Comparison of ENCODE assay signal across 20 cellular contexts in genomic region chr3:152349397-152349796, GRCh38.
DNase-seq lines count a peak whose midpoint lies in the region; ATAC-seq, FAIRE-seq and TF ChIP-seq lines count a peak whose summit lies in the region.
"Had no signal": no experiment of that assay in that cellular context is flagged by ENCODE, and none has a peak within 500 bp of the region (broad histone marks: within the 10 kb centered on the region; RNA-seq: fewer than 3 reads in every experiment).

No MANE protein-coding gene starts in this region.

- no peak overlapping the region for H3K4me2 ChIP-seq in GM12878 (ENCODE audit: control insufficient read depth, insufficient read depth)
- H3K4me2 ChIP-seq: smooth muscle cell had no signal

- H2AFZ ChIP-seq in GM12878 (ENCODE audit: control insufficient read depth, low read depth, low read length), result no peak overlapping the region

- H3K27ac ChIP-seq in left ventricle myocardium inferior (replicated peaks) (peak overlapping the region; percentile 41), GM12878 (ENCODE audit: control insufficient read depth, insufficient read depth) (no peak overlapping the region), kidney (ENCODE audit: low read depth in 2 of 2, low read length in 2 of 2) (no peak overlapping the region), substantia nigra (ENCODE audit: low read depth, low read length, poor library complexity, severe bottlenecking) (no peak overlapping the region)
- H3K27ac ChIP-seq: pancreas had no signal

- H3K4me1 ChIP-seq in left ventricle myocardium inferior, result peaks cover 85% of the 10 kb centered on the region
- H3K4me1 ChIP-seq in GM12878 (ENCODE audit: control insufficient read depth, insufficient read depth, low read length), result peaks cover 9% of the 10 kb centered on the region
- peaks cover 0 to 11% of the 10 kb centered on the region in 2 donors for H3K4me1 ChIP-seq in kidney (ENCODE audit: control insufficient read depth in 1 of 2, insufficient read depth in 1 of 2, low read depth in 1 of 2, low read length in 2 of 2)

- no peak for TF ChIP-seq POLR2A in GM12878 (IDR thresholded peaks at IDR 0.05; ENCODE audit: low read depth, low read length)

- H3K27me3 Mint-ChIP-seq in Calu3 (ENCODE audit: unreplicated experiment), result no peaks in the 10 kb centered on the region
- H3K27me3 Mint-ChIP-seq: activated CD4-positive, alpha-beta T cell treated with anti-CD3 and anti-CD28 coated beads for 36 hours; CD8-positive, alpha-beta memory T cell; dendritic cell treated with granulocyte-macrophage colony-stimulating factor and Interleukin-4, amounts not matched to agents 40 ng/mL and 50 ng/mL, for 4 days; type B pancreatic cell had no signal

- DNase-seq in left ventricle myocardium inferior (no peak), left ventricle myocardium superior (no peak), GM12878 (ENCODE audit: low read depth, low spot score) (no peak), kidney (no peak), substantia nigra (lab: John Stamatoyannopoulos, UW) (no peak), NCI-H1417 treated with DMSO at 0.1 percent for 48 hours (lab: John Stamatoyannopoulos, UW) (no peak), Calu3 (no peak)
- DNase-seq in activated CD8-positive, alpha-beta memory T cell treated with anti-CD3 and anti-CD28 coated beads, Interleukin-2, amount 50 U/mL, for 48 hours, result no peak
- DNase-seq: activated CD4-positive, alpha-beta T cell treated with anti-CD3 and anti-CD28 coated beads for 36 hours; activated CD8-positive, alpha-beta memory T cell treated with anti-CD3 and anti-CD28 coated beads, Interleukin-2, amount 50 U/mL, for 4 hours; activated naive CD4-positive, alpha-beta T cell treated with anti-CD3 and anti-CD28 coated beads for 36 hours; CD8-positive, alpha-beta memory T cell; KG1; NCI-H1105 treated with DMSO at 0.1 percent for 48 hours; pancreas had no signal

- 69% methylated on average over 1 of the region's 1 CpG for WGBS in GM12878 (ENCODE audit: insufficient coverage, insufficient replicate concordance, low lambda C conversion rate, missing lambda C conversion rate)

- TF ChIP-seq CTCF in left ventricle myocardium inferior (IDR thresholded peaks at IDR 0.05; ENCODE audit: borderline replicate concordance), result no peak
- no peak for TF ChIP-seq CTCF in GM12878 (IDR thresholded peaks at IDR 0.05 in 2 of 3, conservative IDR thresholded peaks at IDR 0.05 in 1 of 3; ENCODE audit: control insufficient read depth in 2 of 3, extremely low read depth in 1 of 3, insufficient read depth in 1 of 3, low read depth in 3 of 3, low read length in 3 of 3)
- TF ChIP-seq CTCF in kidney (IDR thresholded peaks at IDR 0.05; ENCODE audit: borderline replicate concordance, extremely low read depth, insufficient read depth), result no peak
- TF ChIP-seq CTCF in Calu3 (IDR thresholded peaks at IDR 0.05; ENCODE audit: unreplicated experiment), result no peak

- H4K20me1 ChIP-seq in GM12878 (ENCODE audit: control insufficient read depth, insufficient read depth), result no peaks in the 10 kb centered on the region

- H3K4me3 ChIP-seq in left ventricle myocardium inferior (no peak overlapping the region), GM12878 (no peak overlapping the region), kidney (ENCODE audit: low read length in 2 of 2) (no peak overlapping the region)
- H3K4me3 ChIP-seq: pancreas, smooth muscle cell had no signal

- no peaks in the 10 kb centered on the region for H3K36me3 ChIP-seq in left ventricle myocardium inferior
- H3K36me3 ChIP-seq in GM12878 (ENCODE audit: control insufficient read depth in 2 of 2, insufficient read depth in 2 of 2, low read length in 1 of 2), result peaks cover 0 to 27% of the 10 kb centered on the region in 2 experiments; a peak in 3 of 4 replicates
- no peaks in the 10 kb centered on the region for H3K36me3 ChIP-seq in kidney (ENCODE audit: control insufficient read depth in 1 of 2, insufficient read depth in 2 of 2, low read length in 2 of 2)
- H3K36me3 ChIP-seq: pancreas had no signal

- no peaks in the 10 kb centered on the region for H3K27me3 ChIP-seq in left ventricle myocardium inferior (ENCODE audit: low read depth)
- H3K27me3 ChIP-seq in GM12878 (replicated peaks in 1 of 2; ENCODE audit: control insufficient read depth in 2 of 2, insufficient read depth in 2 of 2, low read length in 1 of 2), result no peaks in the 10 kb centered on the region
- H3K27me3 ChIP-seq: pancreas had no signal

- H3K36me3 Mint-ChIP-seq in Calu3 (ENCODE audit: insufficient read depth, unreplicated experiment), result no peaks in the 10 kb centered on the region

- CTCF ChIA-PET in GM12878 (lab: Yijun Ruan, JAX), result no interaction called here
- CTCF ChIA-PET in Calu3 (lab: Charles Lee), result no interaction called here

- no peak for FAIRE-seq in GM12878 (lab: Jason Lieb, UNC)
- peak; percentile 30 for FAIRE-seq in kidney (lab: Jason Lieb, UNC)
- FAIRE-seq: GM12892 had no signal

- in situ Hi-C loops in GM12878 (cut with MboI), result no loop called here

- H3K9me3 Mint-ChIP-seq in Calu3 (ENCODE audit: low read depth, unreplicated experiment), result no peaks in the 10 kb centered on the region
- H3K9me3 Mint-ChIP-seq: activated naive CD4-positive, alpha-beta T cell treated with anti-CD3 and anti-CD28 coated beads for 36 hours; CD8-positive, alpha-beta memory T cell; dendritic cell treated with granulocyte-macrophage colony-stimulating factor and Interleukin-4, amounts not matched to agents 40 ng/mL and 50 ng/mL, for 4 days; type B pancreatic cell had no signal

- SMC1A ChIA-PET in GM12878 (lab: Charles Lee; ENCODE audit: uncharacterized antibody, unreplicated experiment), result interaction anchor here (1.0 kb wide), 1 partner anchor 12 kb away, joined by 3 read pairs; no protein-coding TSS in a partner anchor

- peaks cover 52% of the 10 kb centered on the region for H3K79me2 ChIP-seq in GM12878 (ENCODE audit: control insufficient read depth, insufficient read depth, low read length)

- RAD21 ChIA-PET in GM12878 (lab: Charles Lee; ENCODE audit: unreplicated experiment), result no interaction called here

- POLR2A ChIA-PET in GM12878 (lab: Charles Lee), result no interaction called here

- no peak for TF ChIP-seq EP300 in GM12878 (IDR thresholded peaks at IDR 0.05; ENCODE audit: borderline replicate concordance in 1 of 2, control insufficient read depth in 1 of 2, low read depth in 2 of 2, low read length in 2 of 2)

- intact Hi-C loops in left ventricle myocardium inferior (cut with micrococcal nuclease) (no loop called here), left ventricle myocardium superior (cut with micrococcal nuclease) (no loop called here), GM12878 (cut with micrococcal nuclease; ENCODE audit: unreplicated experiment) (no loop called here), kidney (cut with DNase I) (no loop called here), Calu3 (cut with micrococcal nuclease; ENCODE audit: unreplicated experiment) (no loop called here)

- no TSS peak for BruUV-seq in GM12878 (replicated peaks; lab: Mats Ljungman, UMichigan)
- BruUV-seq in Calu3 (replicated peaks; lab: Mats Ljungman, UMichigan), result no TSS peak

- H3K27ac Mint-ChIP-seq in Calu3 (ENCODE audit: unreplicated experiment), result no peak overlapping the region
- H3K27ac Mint-ChIP-seq: activated CD4-positive, alpha-beta T cell treated with anti-CD3 and anti-CD28 coated beads for 36 hours; activated naive CD4-positive, alpha-beta T cell treated with anti-CD3 and anti-CD28 coated beads for 36 hours; CD8-positive, alpha-beta memory T cell; dendritic cell treated with granulocyte-macrophage colony-stimulating factor and Interleukin-4, amounts not matched to agents 40 ng/mL and 50 ng/mL, for 4 days; type B pancreatic cell had no signal

- H3K4me1 Mint-ChIP-seq in Calu3 (ENCODE audit: low read depth, unreplicated experiment), result no peaks in the 10 kb centered on the region

- no peak for ATAC-seq in left ventricle myocardium superior
- ATAC-seq in GM12878, result no peak; the same call in 2 of the 3 replicates
- ATAC-seq: pancreas, Right ventricle myocardium inferior had no signal

- no peaks in the 10 kb centered on the region for H3K9me3 ChIP-seq in left ventricle myocardium inferior (replicated peaks)
- peaks cover 6% of the 10 kb centered on the region; the same call in 2 of the 3 replicates for H3K9me3 ChIP-seq in GM12878 (replicated peaks; ENCODE audit: control insufficient read depth, insufficient read depth, low read length)
- no peaks in the 10 kb centered on the region for H3K9me3 ChIP-seq in kidney (ENCODE audit: control insufficient read depth in 1 of 2, low read length in 2 of 2)

- no peak overlapping the region for H3K4me3 Mint-ChIP-seq in Calu3 (ENCODE audit: low read depth, unreplicated experiment)
- H3K4me3 Mint-ChIP-seq: activated CD4-positive, alpha-beta T cell treated with anti-CD3 and anti-CD28 coated beads for 36 hours; activated naive CD4-positive, alpha-beta T cell treated with anti-CD3 and anti-CD28 coated beads for 36 hours; CD8-positive, alpha-beta memory T cell; dendritic cell treated with granulocyte-macrophage colony-stimulating factor and Interleukin-4, amounts not matched to agents 40 ng/mL and 50 ng/mL, for 4 days; type B pancreatic cell had no signal

- no peak overlapping the region for H3K9ac ChIP-seq in GM12878 (ENCODE audit: control insufficient read depth, insufficient read depth, low read length)
- no peak overlapping the region for H3K9ac ChIP-seq in kidney (ENCODE audit: low read length in 2 of 2)

- TF ChIP-seq RAD21 in GM12878 (IDR thresholded peaks at IDR 0.05; ENCODE audit: insufficient read depth, low read depth, low read length), result no peak

TF ChIP-seq in GM12878, 131 proteins besides CTCF, POLR2A, EP300 and RAD21:
- TF ChIP-seq ELK1 (IDR thresholded peaks at IDR 0.05; ENCODE audit: low read depth, low read length), result no peak
- no peak for TF ChIP-seq ESRRA (IDR thresholded peaks at IDR 0.05; ENCODE audit: low read length)
- TF ChIP-seq GATAD2B (conservative IDR thresholded peaks at IDR 0.05; ENCODE audit: low read depth), result no peak
- no peak for TF ChIP-seq SUZ12 (IDR thresholded peaks at IDR 0.05; ENCODE audit: unreplicated experiment)
- peak; percentile 45; the same call in 1 of the 2 replicates for TF ChIP-seq JUNB (IDR thresholded peaks at IDR 0.05)
- no peak for TF ChIP-seq MEF2B (IDR thresholded peaks at IDR 0.05; ENCODE audit: partially characterized antibody, poor library complexity, severe bottlenecking)
